Comparison of ENCODE assay signal across 21 cellular contexts in the genomic region with DNA sequence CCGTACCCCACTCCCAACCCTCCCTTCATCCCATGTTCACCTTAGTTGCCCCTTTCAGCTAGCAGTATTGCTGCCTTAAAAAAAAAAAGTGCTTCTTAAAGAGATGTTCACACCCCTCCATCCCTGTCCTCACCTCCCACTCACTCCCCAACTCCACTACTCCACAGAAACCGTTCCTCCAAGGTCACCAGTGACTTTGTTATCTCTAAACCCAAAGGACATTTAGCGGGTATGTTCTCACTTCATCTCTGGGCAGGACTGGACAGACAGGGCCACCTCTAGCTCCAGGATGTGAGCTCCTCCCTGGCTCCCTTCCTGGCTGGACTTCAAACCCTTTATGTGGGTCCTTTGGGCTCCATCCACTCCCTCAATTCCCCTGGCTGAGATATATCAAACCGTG. TPM values are rescaled to one million over a fixed set of nuclear protein-coding genes. Genes with fewer than 3 reads are reported as not detected.
A peak's percentile ranks its signal among the peaks of the same experiment; 100 is the strongest.
DNase-seq lines count a peak whose midpoint lies in the region; ATAC-seq, FAIRE-seq and TF ChIP-seq lines count a peak whose summit lies in the region.
"Had no signal": no experiment of that assay in that cellular context is flagged by ENCODE, and none has a peak within 500 bp of the region (broad histone marks: within the 10 kb centered on the region; RNA-seq: fewer than 3 reads in every experiment).

No MANE protein-coding gene starts in this region.

- H3K4me1 ChIP-seq in astrocyte (ENCODE audit: insufficient read depth, low read length): peaks cover 14% of the 10 kb centered on the region

- ATAC-seq in T-helper 17 cell: no peak
- ATAC-seq in HG02938 (IDR thresholded peaks at IDR 0.05; ENCODE audit: unreplicated experiment): no peak

- H3K9me3 ChIP-seq in T-helper 17 cell (ENCODE audit: control insufficient read depth, low read length, poor library complexity, severe bottlenecking): no peaks in the 10 kb centered on the region
- H3K9me3 ChIP-seq in astrocyte (ENCODE audit: insufficient read depth, low read depth, low read length): no peaks in the 10 kb centered on the region

- no peaks in the 10 kb centered on the region for H4K20me1 ChIP-seq in astrocyte (ENCODE audit: insufficient read depth, low read length)

- H3K27ac ChIP-seq in astrocyte (ENCODE audit: low read depth, low read length): no peak overlapping the region
- H3K27ac ChIP-seq: C4-2B, GM23248 had no signal

- no peaks in the 10 kb centered on the region for H3K36me3 Mint-ChIP-seq in T-helper 17 cell (ENCODE audit: low read depth)
- no peaks in the 10 kb centered on the region for H3K36me3 Mint-ChIP-seq in astrocyte (ENCODE audit: low read depth, unreplicated experiment)
- no peaks in the 10 kb centered on the region for H3K36me3 Mint-ChIP-seq in nephron (ENCODE audit: low read depth)
- H3K36me3 Mint-ChIP-seq in progenitor cell of endocrine pancreas (ENCODE audit: insufficient read depth): no peaks in the 10 kb centered on the region
- H3K36me3 Mint-ChIP-seq in osteocyte (ENCODE audit: unreplicated experiment): no peaks in the 10 kb centered on the region
- H3K36me3 Mint-ChIP-seq: IgD-negative memory B cell had no signal

- no peak overlapping the region for H3K9ac ChIP-seq in astrocyte (ENCODE audit: low read length)
- H3K9ac ChIP-seq: GM23248 had no signal

- H3K4me1 Mint-ChIP-seq in T-helper 17 cell: peaks cover 4% of the 10 kb centered on the region
- peaks cover 5% of the 10 kb centered on the region for H3K4me1 Mint-ChIP-seq in astrocyte (ENCODE audit: low read depth, unreplicated experiment)
- H3K4me1 Mint-ChIP-seq in nephron: peaks cover 24% of the 10 kb centered on the region
- H3K4me1 Mint-ChIP-seq in progenitor cell of endocrine pancreas (ENCODE audit: low read depth): peaks cover 8% of the 10 kb centered on the region
- H3K4me1 Mint-ChIP-seq in osteocyte (ENCODE audit: unreplicated experiment): peaks cover 7% of the 10 kb centered on the region

- H3K4me2 ChIP-seq in astrocyte (ENCODE audit: low read length): no peak overlapping the region

- H3K27me3 Mint-ChIP-seq in T-helper 17 cell: no peaks in the 10 kb centered on the region
- peaks cover 36% of the 10 kb centered on the region for H3K27me3 Mint-ChIP-seq in astrocyte (ENCODE audit: low read depth, unreplicated experiment)
- peaks cover 7% of the 10 kb centered on the region for H3K27me3 Mint-ChIP-seq in nephron (ENCODE audit: low read depth)
- H3K27me3 Mint-ChIP-seq in progenitor cell of endocrine pancreas: peaks cover 15% of the 10 kb centered on the region
- peaks cover 16% of the 10 kb centered on the region for H3K27me3 Mint-ChIP-seq in osteocyte (ENCODE audit: unreplicated experiment)
- H3K27me3 Mint-ChIP-seq: CD4-positive, alpha-beta T cell; IgD-negative memory B cell had no signal

- H3K9me3 Mint-ChIP-seq in astrocyte (ENCODE audit: unreplicated experiment) (no peaks in the 10 kb centered on the region), nephron (no peaks in the 10 kb centered on the region), progenitor cell of endocrine pancreas (ENCODE audit: low read depth) (no peaks in the 10 kb centered on the region), osteocyte (ENCODE audit: unreplicated experiment) (no peaks in the 10 kb centered on the region)
- H3K9me3 Mint-ChIP-seq: CD4-positive, alpha-beta T cell; IgD-negative memory B cell had no signal

- H3K27ac Mint-ChIP-seq in T-helper 17 cell (peak overlapping the region; percentile 49), astrocyte (ENCODE audit: unreplicated experiment) (no peak overlapping the region), nephron (peak overlapping the region in 2 of 3 experiments; percentile 26 to 38), progenitor cell of endocrine pancreas (peak overlapping the region; percentile 43), osteocyte (ENCODE audit: unreplicated experiment) (no peak overlapping the region)
- H3K27ac Mint-ChIP-seq: CD4-positive, alpha-beta T cell had no signal

- no peak for FAIRE-seq in astrocyte (lab: Jason Lieb, UNC)
- FAIRE-seq: A204.1, D721Med, G401.6, GM12891, H54, HTR-8/SVneo had no signal

- H3K27me3 ChIP-seq in astrocyte (ENCODE audit: insufficient read depth, low read length): peaks cover 5% of the 10 kb centered on the region

- no peak overlapping the region for H2AFZ ChIP-seq in astrocyte (ENCODE audit: low read depth, low read length)
- H2AFZ ChIP-seq: GM23248 had no signal

- H3K4me3 Mint-ChIP-seq in T-helper 17 cell (no peak overlapping the region), astrocyte (ENCODE audit: unreplicated experiment) (peak overlapping the region; percentile 20), nephron (no peak overlapping the region), progenitor cell of endocrine pancreas (ENCODE audit: low read depth) (no peak overlapping the region), osteocyte (ENCODE audit: unreplicated experiment) (no peak overlapping the region)
- H3K4me3 Mint-ChIP-seq: CD4-positive, alpha-beta T cell; IgD-negative memory B cell had no signal

- H3K79me2 ChIP-seq in astrocyte (ENCODE audit: insufficient read depth, low read length): no peaks in the 10 kb centered on the region

- no peak overlapping the region for H3K4me3 ChIP-seq in astrocyte (ENCODE audit: insufficient read depth, low read depth, low read length)
- H3K4me3 ChIP-seq: GM23248 had no signal

- DNase-seq in T-helper 17 cell (no peak), astrocyte (ENCODE audit: low read depth) (no peak), progenitor cell of endocrine pancreas (ENCODE audit: low spot score, unreplicated experiment) (no peak), osteocyte (ENCODE audit: extremely low spot score, unreplicated experiment) (no peak), NCI-H1436 treated with DMSO at 0.1 percent for 48 hours (lab: John Stamatoyannopoulos, UW) (no peak), SHP77 (lab: John Stamatoyannopoulos, UW) (no peak)
- DNase-seq: ACHN; Caco-2; CD4-positive, alpha-beta T cell; GM23248; HCEC 1CT had no signal

- TF ChIP-seq CTCF in astrocyte (IDR thresholded peaks at IDR 0.05; ENCODE audit: insufficient read depth, low read depth, low read length) (no peak), nephron (IDR thresholded peaks at IDR 0.05; ENCODE audit: unreplicated experiment in 3 of 3) (no peak), progenitor cell of endocrine pancreas (IDR thresholded peaks at IDR 0.05; ENCODE audit: unreplicated experiment) (no peak), osteocyte (IDR thresholded peaks at IDR 0.05) (no peak)

- H3K36me3 ChIP-seq in astrocyte (ENCODE audit: insufficient read depth, low read length): no peaks in the 10 kb centered on the region

RNA-seq across cellular contexts. Expression of a gene that starts 6.4 kb away (rescaled TPM):
- total RNA-seq in T-helper 17 cell (not detected), astrocyte (18.8 and 20.3 TPM in 2 replicates), progenitor cell of endocrine pancreas (39.4 and 39.7 TPM in 2 replicates), osteocyte (2.5 and 2.6 TPM in 2 replicates)
- total RNA-seq: CD4-positive, alpha-beta T cell had no signal

RNA-seq across cellular contexts. Expression of a gene that starts 15.5 kb away (rescaled TPM):
- total RNA-seq in T-helper 17 cell (10 to 100 TPM; 16.6 to 19.3 TPM), astrocyte (21.2 and 23.2 TPM in 2 replicates), progenitor cell of endocrine pancreas (60.6 and 62.3 TPM in 2 replicates), osteocyte (24.0 and 28.1 TPM in 2 replicates)

RNA-seq across cellular contexts. Expression of a gene that starts 51.1 kb away (rescaled TPM):
- total RNA-seq in T-helper 17 cell (100 to 1,000 TPM; 108 to 129 TPM), astrocyte (274 and 289 TPM in 2 replicates), progenitor cell of endocrine pancreas (205 and 221 TPM in 2 replicates), osteocyte (253 and 265 TPM in 2 replicates)

Comparison
In these comparisons a context has a peak if more than half of its experiments do, and no peak if none do; other contexts are left out.
1. H3K27ac Mint-ChIP-seq: peak in T-helper 17 cell (single experiment), nephron (2 of 3) and progenitor cell of endocrine pancreas (single experiment); none in astrocyte (single experiment) and osteocyte (single experiment).